In the genomic region with DNA sequence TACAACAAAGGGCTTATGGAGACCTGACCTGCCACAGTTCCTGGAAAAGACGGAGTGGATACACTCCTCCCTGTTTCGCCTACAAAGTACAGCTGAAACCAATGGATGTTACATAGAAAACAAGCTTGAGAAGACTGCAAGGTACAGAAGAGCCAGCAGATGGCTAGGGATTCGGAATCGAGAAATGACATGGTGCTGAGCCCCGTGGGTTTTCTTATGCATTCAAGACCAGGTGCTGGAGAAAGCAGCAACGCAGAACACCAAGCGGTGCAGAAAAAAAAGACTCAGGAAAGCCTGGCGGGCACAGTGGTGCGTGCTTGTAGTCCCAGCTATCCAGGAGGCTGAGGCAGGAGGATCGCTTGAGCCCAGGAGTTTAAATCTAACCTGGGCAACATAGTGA, we compare ENCODE assay signal across 24 cellular contexts. TPM values are rescaled to one million over a fixed set of nuclear protein-coding genes. Genes with fewer than 3 reads are reported as not detected.
DNase-seq lines count a peak whose midpoint lies in the region; ATAC-seq, FAIRE-seq and TF ChIP-seq lines count a peak whose summit lies in the region.
"Had no signal": no experiment of that assay in that cellular context is flagged by ENCODE, and none has a peak within 500 bp of the region (broad histone marks: within the 10 kb centered on the region; RNA-seq: fewer than 3 reads in every experiment).

No MANE protein-coding gene starts in this region.

- no peak overlapping the region for H2AK5ac ChIP-seq in H9 (ENCODE audit: insufficient read length, low read length)

- intact Hi-C loops in tibial artery (cut with DNase I; ENCODE audit: low total_unique reads), result no loop called here

- H3K4me3 ChIP-seq in A549 (no peak overlapping the region), SK-N-SH (ENCODE audit: low read depth in 2 of 2, low read length in 1 of 2) (no peak overlapping the region), tibial artery (no peak overlapping the region)
- H3K4me3 ChIP-seq: Peyer's patch, tibial nerve had no signal

- WGBS in A549 (ENCODE audit: missing lambda C conversion rate), result 31% methylated on average over 10 of the region's 10 CpGs
- WGBS in H9 (ENCODE audit: extremely low coverage, insufficient read length, low lambda C conversion rate), result no CpG with 5 or more reads among the region's 10 CpGs
- WGBS in SK-N-SH (ENCODE audit: low lambda C conversion rate), result 11% methylated on average over 10 of the region's 10 CpGs

- H3K23me2 ChIP-seq in H9 (ENCODE audit: insufficient read length, low read depth, low read length, poor library complexity, severe bottlenecking), result no peaks in the 10 kb centered on the region

- H3K27ac ChIP-seq in A549 (no peak overlapping the region), H9 (ENCODE audit: insufficient read length, low read depth, low read length) (no peak overlapping the region), SK-N-SH (ENCODE audit: low read depth in 2 of 2, low read length in 1 of 2) (no peak overlapping the region), tibial artery (no peak overlapping the region)
- H3K27ac ChIP-seq: Peyer's patch, tibial nerve had no signal

- TF ChIP-seq EP300 in A549 (IDR thresholded peaks at IDR 0.05) (no peak), SK-N-SH (IDR thresholded peaks at IDR 0.05; ENCODE audit: borderline replicate concordance in 1 of 2, low read depth in 1 of 2, low read length in 1 of 2) (no peak)

- FAIRE-seq in A549 (lab: Jason Lieb, UNC), result peak; percentile 89
- FAIRE-seq: astrocyte, colon, TTC549 had no signal

- peak overlapping the region; percentile 45; the same call in 2 of the 3 replicates for H3K4me2 ChIP-seq in A549
- H3K4me2 ChIP-seq in H9 (ENCODE audit: insufficient read depth, insufficient read length, low read length), result no peak overlapping the region
- H3K4me2 ChIP-seq in SK-N-SH, result no peak overlapping the region

- H3K4me1 ChIP-seq in A549 (peaks cover 5% of the 10 kb centered on the region; the same call in 1 of the 3 replicates), H9 (ENCODE audit: insufficient read depth, low read length) (no peaks in the 10 kb centered on the region), SK-N-SH (ENCODE audit: control insufficient read depth in 1 of 2, insufficient read depth in 2 of 2, low read depth in 1 of 2, low read length in 1 of 2) (no peaks in the 10 kb centered on the region), tibial artery (no peaks in the 10 kb centered on the region)
- H3K4me1 ChIP-seq: Peyer's patch, tibial nerve had no signal

- CTCF ChIA-PET in A549 (lab: Yijun Ruan, JAX) (interaction anchor here (1.1 kb wide), 1 partner anchor 16 kb away, joined by 3 read pairs; no protein-coding TSS in a partner anchor), SK-N-SH (lab: Yijun Ruan, JAX) (interaction anchor here (1.1 to 1.2 kb wide), 2 partner anchors 10 to 955 kb away, joined by 3 read pairs; no protein-coding TSS in a partner anchor)

- no peaks in the 10 kb centered on the region for H3K4me1 Mint-ChIP-seq in H9
- H3K4me1 Mint-ChIP-seq: activated CD4-positive, alpha-beta T cell treated with anti-CD3 and anti-CD28 coated beads for 36 hours; nephron had no signal

- H3K9me3 Mint-ChIP-seq in H9, result peaks cover 50 to 54% of the 10 kb centered on the region in 2 experiments
- H3K9me3 Mint-ChIP-seq: activated naive CD4-positive, alpha-beta T cell treated with anti-CD3 and anti-CD28 coated beads, Interleukin-2, amount 50 U/mL, for 72 hours; activated T-helper 1 cell treated with anti-CD3 and anti-CD28 coated beads, Interleukin-12 subunit alpha, Interleukin-12 subunit beta, Interleukin-2, Interleukin-4 antibody, amounts not matched to agents 30 ng/mL and 10 ng/mL and 1 ng/mL, durations not matched to agents 14 hours and 24 hours and 36 hours; CD4-positive, alpha-beta T cell had no signal

- no peak overlapping the region for H4K91ac ChIP-seq in H9 (ENCODE audit: insufficient read length, low read depth, low read length)

- no peak overlapping the region for H2BK15ac ChIP-seq in H9 (ENCODE audit: low read depth, low read length)

- no peak overlapping the region for H4K5ac ChIP-seq in H9 (ENCODE audit: insufficient read length, low read depth, low read length)

- TF ChIP-seq CTCF in A549 (IDR thresholded peaks at IDR 0.05), result no peak
- TF ChIP-seq CTCF in H9 (conservative IDR thresholded peaks at IDR 0.05), result peak; percentile 13; the same call in 1 of the 3 replicates
- no peak for TF ChIP-seq CTCF in SK-N-SH (IDR thresholded peaks at IDR 0.05)
- TF ChIP-seq CTCF in tibial artery (IDR thresholded peaks at IDR 0.05), result no peak

- peaks cover 10% of the 10 kb centered on the region for H3K27me3 Mint-ChIP-seq in H9 (ENCODE audit: low read depth)
- H3K27me3 Mint-ChIP-seq: activated CD4-positive, alpha-beta T cell treated with anti-CD3 and anti-CD28 coated beads for 36 hours; CD4-positive, alpha-beta T cell had no signal

- no peak overlapping the region for H2BK120ac ChIP-seq in H9 (ENCODE audit: low read depth, low read length, poor library complexity, severe bottlenecking)

- TF ChIP-seq RAD21 in A549 (conservative IDR thresholded peaks at IDR 0.05 in 1 of 2, IDR thresholded peaks at IDR 0.05 in 1 of 2), result no peak
- no peak for TF ChIP-seq RAD21 in SK-N-SH (IDR thresholded peaks at IDR 0.05; ENCODE audit: low read length)

- no peaks in the 10 kb centered on the region for H3K9me3 ChIP-seq in A549
- no peaks in the 10 kb centered on the region for H3K9me3 ChIP-seq in H9 (ENCODE audit: control insufficient read depth, low read depth, low read length)
- H3K9me3 ChIP-seq in SK-N-SH, result no peaks in the 10 kb centered on the region
- H3K9me3 ChIP-seq in tibial artery, result no peaks in the 10 kb centered on the region
- H3K9me3 ChIP-seq: Peyer's patch, tibial nerve had no signal

- no peak overlapping the region for H2BK5ac ChIP-seq in H9 (ENCODE audit: insufficient read length, low read length)

- POLR2A ChIA-PET in A549 (lab: Yijun Ruan, JAX), result interaction anchor here (0.6 kb wide), 1 partner anchor 14 kb away, joined by 3 read pairs; a partner anchor contains a TSS
- POLR2A ChIA-PET in SK-N-SH (lab: Yijun Ruan, JAX), result no interaction called here

- no peak overlapping the region for H3K18ac ChIP-seq in H9 (ENCODE audit: insufficient read length, low read depth, low read length)

- DNase-seq in A549 (ENCODE audit: low read depth in 1 of 2, low spot score in 1 of 2) (peak in 1 of 2 experiments; percentile 64), H9 (no peak), SK-N-SH (peak; percentile 8), EL (no peak), tibial artery (no peak)
- DNase-seq: activated CD4-positive, alpha-beta T cell treated with anti-CD3 and anti-CD28 coated beads for 36 hours; CD4-positive, alpha-beta T cell; IMR-90; midbrain; NCI-H1694 treated with DMSO at 0.1 percent for 48 hours; NCI-H510A; Peyer's patch; stimulated activated CD4-positive, alpha-beta T cell treated with anti-CD3 and anti-CD28 coated beads, Interleukin-2, amount 100 ng/mL, for 24 hours; stimulated activated naive CD4-positive, alpha-beta T cell treated with Interleukin-2 at 50 U/mL for 16 hours; SW 1271 had no signal

- H2BK20ac ChIP-seq in H9 (ENCODE audit: low read depth, low read length, poor library complexity, severe bottlenecking), result no peak overlapping the region

- H3K27ac Mint-ChIP-seq in H9, result no peak overlapping the region
- H3K27ac Mint-ChIP-seq: activated CD4-positive, alpha-beta T cell treated with anti-CD3 and anti-CD28 coated beads for 36 hours; activated naive CD4-positive, alpha-beta T cell treated with anti-CD3 and anti-CD28 coated beads, Interleukin-2, amount 50 U/mL, for 72 hours; activated T-helper 1 cell treated with anti-CD3 and anti-CD28 coated beads, Interleukin-12 subunit alpha, Interleukin-12 subunit beta, Interleukin-2, Interleukin-4 antibody, amounts not matched to agents 30 ng/mL and 10 ng/mL and 1 ng/mL, durations not matched to agents 14 hours and 24 hours and 36 hours; CD4-positive, alpha-beta T cell; nephron had no signal

- ATAC-seq in A549 (peak; percentile 85 to 94), HG02610 (IDR thresholded peaks at IDR 0.05; ENCODE audit: unreplicated experiment) (no peak)
- ATAC-seq: activated CD4-positive, alpha-beta T cell treated with anti-CD3 and anti-CD28 coated beads for 36 hours; activated naive CD4-positive, alpha-beta T cell treated with anti-CD3 and anti-CD28 coated beads, Interleukin-2, amount 50 U/mL, for 72 hours; left lobe of liver had no signal

- no peaks in the 10 kb centered on the region for H3K79me2 ChIP-seq in H9 (ENCODE audit: insufficient read depth, low read length)
- no peaks in the 10 kb centered on the region for H3K79me2 ChIP-seq in SK-N-SH (ENCODE audit: insufficient read depth)

- H3K14ac ChIP-seq in H9 (ENCODE audit: insufficient read depth, low read length), result no peak overlapping the region

- H3K36me3 ChIP-seq in SK-N-SH (replicated peaks in 1 of 2; ENCODE audit: control insufficient read depth in 1 of 2, insufficient read depth in 2 of 2, low read length in 1 of 2) (no peaks in the 10 kb centered on the region), tibial artery (no peaks in the 10 kb centered on the region)
- H3K36me3 ChIP-seq: Peyer's patch, tibial nerve had no signal

- no peaks in the 10 kb centered on the region for H3K27me3 ChIP-seq in H9 (ENCODE audit: insufficient read depth, low read length)
- peaks cover 28% of the 10 kb centered on the region; the same call in 1 of the 2 replicates for H3K27me3 ChIP-seq in SK-N-SH (ENCODE audit: insufficient read depth)
- H3K27me3 ChIP-seq in tibial artery, result no peaks in the 10 kb centered on the region
- H3K27me3 ChIP-seq: Peyer's patch, tibial nerve had no signal

- no peak overlapping the region for H3T11ph ChIP-seq in H9 (ENCODE audit: low read length)

- no peaks in the 10 kb centered on the region for H3K9me2 ChIP-seq in SK-N-SH

- no peak overlapping the region for H3K4ac ChIP-seq in H9 (ENCODE audit: low read depth, low read length)

- no peak overlapping the region for H2BK12ac ChIP-seq in H9 (ENCODE audit: insufficient read length, low read depth, low read length)

- H3K9ac ChIP-seq in H9 (ENCODE audit: extremely low read depth, insufficient read length, low read length) (no peak overlapping the region), SK-N-SH (no peak overlapping the region)

- no peak overlapping the region for H3K23ac ChIP-seq in H9 (ENCODE audit: insufficient read length, low read depth, low read length)

- TF ChIP-seq POLR2A in A549 (IDR thresholded peaks at IDR 0.05; ENCODE audit: low read length), result no peak

- H3F3A ChIP-seq in SK-N-SH (replicated peaks; ENCODE audit: insufficient read depth), result no peaks in the 10 kb centered on the region

- H3K36me3 Mint-ChIP-seq in H9 (ENCODE audit: insufficient read depth in 1 of 3, low read depth in 3 of 3), result peaks cover 0 to 3% (median 2%) of the 10 kb centered on the region in 3 experiments; a peak in 2 of 7 replicates
- H3K36me3 Mint-ChIP-seq: activated naive CD4-positive, alpha-beta T cell treated with anti-CD3 and anti-CD28 coated beads, Interleukin-2, amount 50 U/mL, for 72 hours had no signal

- no peak overlapping the region for H3K4me3 Mint-ChIP-seq in H9
- H3K4me3 Mint-ChIP-seq: activated CD4-positive, alpha-beta T cell treated with anti-CD3 and anti-CD28 coated beads for 36 hours; activated T-helper 1 cell treated with anti-CD3 and anti-CD28 coated beads, Interleukin-12 subunit alpha, Interleukin-12 subunit beta, Interleukin-2, Interleukin-4 antibody, amounts not matched to agents 30 ng/mL and 10 ng/mL and 1 ng/mL, durations not matched to agents 14 hours and 24 hours and 36 hours; CD4-positive, alpha-beta T cell; nephron had no signal

- H3K56ac ChIP-seq in H9 (ENCODE audit: insufficient read length, low read depth, low read length), result no peak overlapping the region

- H4K8ac ChIP-seq in H9 (replicated peaks; ENCODE audit: insufficient read length, low read depth, low read length), result no peak overlapping the region

- H2AFZ ChIP-seq in H9 (ENCODE audit: low read length) (no peak overlapping the region), SK-N-SH (ENCODE audit: low read depth) (no peak overlapping the region)

- H3K79me1 ChIP-seq in H9 (ENCODE audit: insufficient read depth, low read depth, low read length, poor library complexity, severe bottlenecking), result no peaks in the 10 kb centered on the region

- no peaks in the 10 kb centered on the region for H4K20me1 ChIP-seq in H9 (ENCODE audit: control insufficient read depth, insufficient read depth, insufficient read length)
- H4K20me1 ChIP-seq in SK-N-SH (ENCODE audit: insufficient read depth), result no peaks in the 10 kb centered on the region

RNA-seq across cellular contexts. Expression of a gene that starts 13.8 kb away (rescaled TPM):
- polyA plus RNA-seq in A549 (2011; rRNA removed), result 68.9 and 71.8 TPM in 2 replicates
- polyA plus RNA-seq in A549 (2012; cell fraction: cytosol; rRNA removed), result 176 and 203 TPM in 2 replicates
- polyA plus RNA-seq in A549 (2012; cell fraction: nucleus; rRNA removed), result 162 and 173 TPM in 2 replicates
- 71.9 to 76.9 TPM (median 73.3 TPM) in 3 replicates for polyA plus RNA-seq in A549 (2017; fragmentation: RNase III; extraction: RNeasy Plus Mini Kit Qiagen cat#74134 plus additional on column Dnase treatment)
- 51.2 and 55.1 TPM in 2 replicates for polyA minus RNA-seq in A549 (2011; rRNA and poly(A)+ RNA removed)
- total RNA-seq in H9 (2021), result 89.0 and 89.7 TPM in 2 replicates
- 81.0 and 87.0 TPM in 2 replicates for polyA plus RNA-seq in SK-N-SH (2012; rRNA removed)
- polyA plus RNA-seq in SK-N-SH (2012; cell fraction: cytosol; rRNA removed), result 43.9 and 59.3 TPM in 2 replicates
- 59.3 and 62.7 TPM in 2 replicates for polyA plus RNA-seq in SK-N-SH (2012; cell fraction: nucleus; rRNA removed)

RNA-seq across cellular contexts. Expression of a gene that starts 14.0 kb away (rescaled TPM):
- polyA plus RNA-seq in A549 (2011; rRNA removed) (119 and 125 TPM in 2 replicates), A549 (2017; fragmentation: RNase III; extraction: RNeasy Plus Mini Kit Qiagen cat#74134 plus additional on column Dnase treatment) (140 to 158 TPM (median 147 TPM) in 3 replicates), SK-N-SH (2012; rRNA removed) (67.2 and 113 TPM in 2 replicates)
- polyA plus RNA-seq in A549 (2012; cell fraction: cytosol; rRNA removed), result 169 and 209 TPM in 2 replicates
- polyA plus RNA-seq in A549 (2012; cell fraction: nucleus; rRNA removed), result 204 and 214 TPM in 2 replicates
- polyA minus RNA-seq in A549 (2011; rRNA and poly(A)+ RNA removed), result 95.1 and 139 TPM in 2 replicates
- total RNA-seq in H9 (2021), result 87.5 and 87.9 TPM in 2 replicates
- 68.1 and 75.0 TPM in 2 replicates for polyA plus RNA-seq in SK-N-SH (2012; cell fraction: cytosol; rRNA removed)
- 175 and 179 TPM in 2 replicates for polyA plus RNA-seq in SK-N-SH (2012; cell fraction: nucleus; rRNA removed)

RNA-seq across cellular contexts. Expression of a gene that starts 27.7 kb away (rescaled TPM):
- polyA plus RNA-seq in A549 (2011; rRNA removed), result 39.4 and 64.2 TPM in 2 replicates
- polyA plus RNA-seq in A549 (2012; cell fraction: cytosol; rRNA removed), result 47.0 and 62.4 TPM in 2 replicates
- 71.5 and 82.6 TPM in 2 replicates for polyA plus RNA-seq in A549 (2012; cell fraction: nucleus; rRNA removed)
- 42.3 to 50.2 TPM (median 49.0 TPM) in 3 replicates for polyA plus RNA-seq in A549 (2017; fragmentation: RNase III; extraction: RNeasy Plus Mini Kit Qiagen cat#74134 plus additional on column Dnase treatment)
- 53.2 and 68.1 TPM in 2 replicates for polyA minus RNA-seq in A549 (2011; rRNA and poly(A)+ RNA removed)
- 29.1 and 32.9 TPM in 2 replicates for total RNA-seq in H9 (2021)
- 71.3 and 79.3 TPM in 2 replicates for polyA plus RNA-seq in SK-N-SH (2012; rRNA removed)
- 44.0 and 51.9 TPM in 2 replicates for polyA plus RNA-seq in SK-N-SH (2012; cell fraction: cytosol; rRNA removed)
- 59.9 and 70.5 TPM in 2 replicates for polyA plus RNA-seq in SK-N-SH (2012; cell fraction: nucleus; rRNA removed)

RNA-seq across cellular contexts. Expression of a gene that starts 35.1 kb away (rescaled TPM):
- polyA plus RNA-seq in A549 (2011; rRNA removed) (8.2 and 8.5 TPM in 2 replicates), A549 (2017; fragmentation: RNase III; extraction: RNeasy Plus Mini Kit Qiagen cat#74134 plus additional on column Dnase treatment) (7.9 to 8.8 TPM (median 7.9 TPM) in 3 replicates), SK-N-SH (2012; rRNA removed) (12.3 and 14.5 TPM in 2 replicates)
- polyA plus RNA-seq in A549 (2012; cell fraction: cytosol; rRNA removed), result 10.0 and 11.2 TPM in 2 replicates
- 18.2 and 21.9 TPM in 2 replicates for polyA plus RNA-seq in A549 (2012; cell fraction: nucleus; rRNA removed)
- polyA minus RNA-seq in A549 (2011; rRNA and poly(A)+ RNA removed), result 9.0 and 12.3 TPM in 2 replicates
- total RNA-seq in H9 (2021), result 154 and 163 TPM in 2 replicates
- polyA plus RNA-seq in SK-N-SH (2012; cell fraction: cytosol; rRNA removed), result 8.6 and 9.4 TPM in 2 replicates
- 25.4 and 34.3 TPM in 2 replicates for polyA plus RNA-seq in SK-N-SH (2012; cell fraction: nucleus; rRNA removed)

RNA-seq across cellular contexts. Expression of a gene that starts 48.3 kb away (rescaled TPM):
- 1.7 and 3.0 TPM in 2 replicates for polyA plus RNA-seq in A549 (2011; rRNA removed)
- polyA plus RNA-seq in A549 (2012; cell fraction: cytosol; rRNA removed), result 19.1 and 28.3 TPM in 2 replicates
- polyA plus RNA-seq in A549 (2012; cell fraction: nucleus; rRNA removed), result 16.3 and 28.5 TPM in 2 replicates
- polyA plus RNA-seq in A549 (2017; fragmentation: RNase III; extraction: RNeasy Plus Mini Kit Qiagen cat#74134 plus additional on column Dnase treatment), result 15.9 to 22.9 TPM (median 21.2 TPM) in 3 replicates
- polyA minus RNA-seq in A549 (2011; rRNA and poly(A)+ RNA removed), result 0.83 and 1.5 TPM in 2 replicates
- 3.9 and 4.0 TPM in 2 replicates for total RNA-seq in H9 (2021)
- polyA plus RNA-seq in SK-N-SH (2012; rRNA removed), result 24.8 and 35.0 TPM in 2 replicates
- polyA plus RNA-seq in SK-N-SH (2012; cell fraction: cytosol; rRNA removed), result 16.4 and 27.1 TPM in 2 replicates
- 11.9 and 42.6 TPM in 2 replicates for polyA plus RNA-seq in SK-N-SH (2012; cell fraction: nucleus; rRNA removed)
- total RNA-seq: IMR-90 had no signal
